ENCODE assay signal across 9 cellular contexts in the genomic region with DNA sequence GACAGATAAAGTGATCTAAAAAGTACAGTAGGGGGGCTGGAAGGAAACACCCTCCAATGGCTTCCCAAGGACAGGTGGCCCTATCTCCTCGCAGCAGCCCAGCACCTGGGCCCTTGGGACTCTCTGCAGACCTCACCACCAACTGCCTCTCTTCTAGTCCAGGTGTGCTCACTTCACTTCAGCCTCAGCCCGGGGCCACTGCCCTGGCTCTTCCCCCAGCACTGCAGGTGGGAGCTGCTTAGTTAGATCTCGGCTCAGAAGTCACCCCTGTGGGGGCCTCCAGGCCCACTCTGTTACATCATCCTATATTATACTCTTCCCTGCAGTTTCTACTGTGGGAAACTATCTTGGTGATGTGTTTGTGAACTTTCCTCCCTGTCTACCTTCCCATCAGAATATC. TPM values are rescaled to one million over a fixed set of nuclear protein-coding genes. Genes with fewer than 3 reads are reported as not detected.
DNase-seq lines count a peak whose midpoint lies in the region; ATAC-seq and TF ChIP-seq lines count a peak whose summit lies in the region.
"Had no signal": no experiment of that assay in that cellular context is flagged by ENCODE, and none has a peak within 500 bp of the region (broad histone marks: within the 10 kb centered on the region; RNA-seq: fewer than 3 reads in every experiment).

No MANE protein-coding gene starts in this region.

- H3K27ac ChIP-seq in heart left ventricle (peak overlapping the region; percentile 60 to 100 (median 92)), dorsolateral prefrontal cortex (peak overlapping the region; percentile 49 to 100 (median 97)), aorta (ENCODE audit: low read depth in 1 of 2, low read length in 2 of 2) (peak overlapping the region in 1 of 2 donors; percentile 44)

- peaks cover 0 to 75% (median 41%) of the 10 kb centered on the region in 12 donors for H3K4me1 ChIP-seq in heart left ventricle
- H3K4me1 ChIP-seq in aorta (ENCODE audit: control insufficient read depth in 1 of 2, insufficient read depth in 2 of 2, low read length in 2 of 2), result peaks cover 3% of the 10 kb centered on the region in 2 donors

- peaks cover 18 to 20% of the 10 kb centered on the region in 2 donors for H3K4me1 Mint-ChIP-seq in natural killer cell

- peaks cover 34 to 35% of the 10 kb centered on the region in 2 donors for H3K27me3 Mint-ChIP-seq in natural killer cell (ENCODE audit: low read depth in 2 of 2)

- peaks cover 0 to 20% (median 5%) of the 10 kb centered on the region in 9 donors for H3K36me3 ChIP-seq in heart left ventricle
- H3K36me3 ChIP-seq in aorta (ENCODE audit: control insufficient read depth in 1 of 2, insufficient read depth in 2 of 2, low read length in 1 of 2), result peaks cover 0 to 19% of the 10 kb centered on the region in 2 donors

- TF ChIP-seq POLR2A in heart left ventricle (IDR thresholded peaks at IDR 0.05) (no peak), erythroblast (IDR thresholded peaks at IDR 0.05; ENCODE audit: low read length) (no peak)

- H3K27me3 ChIP-seq in heart left ventricle (peaks cover 0 to 32% (median 0%) of the 10 kb centered on the region in 9 donors), dorsolateral prefrontal cortex (no peaks in the 10 kb centered on the region), aorta (ENCODE audit: control insufficient read depth in 1 of 2, insufficient read depth in 2 of 2, low read length in 1 of 2) (no peaks in the 10 kb centered on the region)

- 43 to 55% (median 52%) methylated on average over 3 of the region's 3 CpGs for WGBS in heart left ventricle, 4 donors
- WGBS in aorta, 2 donors, result 73 to 80% methylated on average over 3 of the region's 3 CpGs

- TF ChIP-seq CTCF in heart left ventricle (IDR thresholded peaks at IDR 0.05) (no peak), dorsolateral prefrontal cortex (IDR thresholded peaks at IDR 0.05 in 54 of 56, conservative IDR thresholded peaks at IDR 0.05 in 2 of 56; ENCODE audit: low read depth in 1 of 56, partially characterized antibody in 56 of 56) (no peak), natural killer cell (IDR thresholded peaks at IDR 0.05) (no peak)

- H3K36me3 Mint-ChIP-seq in natural killer cell, result no peaks in the 10 kb centered on the region

- no peak overlapping the region for H3K27ac Mint-ChIP-seq in natural killer cell

- intact Hi-C loops in heart left ventricle (cut with DNase I) (loop anchor here in 6 of 10 donors (1.0 to 10.0 kb wide), 5 partner anchors 68 to 273 kb away; a partner anchor contains a TSS), left ventricle myocardium superior (cut with micrococcal nuclease) (no loop called here), dorsolateral prefrontal cortex (cut with DNase I) (loop anchor here (5.0 kb wide), 2 partner anchors 68 to 122 kb away; a partner anchor contains a TSS), natural killer cell (cut with micrococcal nuclease) (no loop called here), aorta (cut with DNase I) (loop anchor here in 1 of 2 donors (5.0 kb wide), 3 partner anchors 53 to 143 kb away; no protein-coding TSS in a partner anchor)

- H3K4me3 ChIP-seq in heart left ventricle (peak overlapping the region in 11 of 12 donors; percentile 11 to 95 (median 65)), dorsolateral prefrontal cortex (peak overlapping the region; percentile 55 to 95 (median 81)), aorta (ENCODE audit: low read length in 2 of 2) (peak overlapping the region; percentile 10 to 31)

- peak overlapping the region; percentile 82 for H3K4me3 Mint-ChIP-seq in natural killer cell

- peak in 1 of 5 donors; percentile 42 for DNase-seq in heart left ventricle
- DNase-seq in left ventricle myocardium superior, result no peak
- peak in 4 of 10 donors; percentile 13 to 40 (median 30) for DNase-seq in dorsolateral prefrontal cortex
- DNase-seq in natural killer cell, result no peak
- DNase-seq in aorta, result peak; percentile 21 to 61
- no peak for DNase-seq in erythroblast (lab: John Stamatoyannopoulos, UW)
- DNase-seq: PC-3 had no signal

- H3K9me3 Mint-ChIP-seq in natural killer cell, result no peaks in the 10 kb centered on the region

- ATAC-seq in heart left ventricle (no peak), left ventricle myocardium superior (no peak), natural killer cell (no peak), aorta (ENCODE audit: low FRiP score) (no peak), HG03159 (IDR thresholded peaks at IDR 0.05; ENCODE audit: unreplicated experiment) (no peak), GM21825 (IDR thresholded peaks at IDR 0.05; ENCODE audit: unreplicated experiment) (no peak)

- peaks cover 0 to 10% (median 0%) of the 10 kb centered on the region in 12 donors for H3K9me3 ChIP-seq in heart left ventricle
- H3K9me3 ChIP-seq in aorta (ENCODE audit: control insufficient read depth, low read length), result no peaks in the 10 kb centered on the region

RNA-seq across cellular contexts. Expression of a gene that starts 2.0 kb away (rescaled TPM):
- 10 to 100 TPM; 10.5 to 85.8 (median 31.0) TPM for total RNA-seq in heart left ventricle
- 10 to 100 TPM; 39.9 to 70.6 TPM for polyA plus RNA-seq in heart left ventricle
- total RNA-seq in left ventricle myocardium superior, result 28.5 TPM
- 100 to 1,000 TPM in 5 of 120 experiments, 10 to 100 TPM in 115; 11.7 to 112 (median 39.5) TPM for total RNA-seq in dorsolateral prefrontal cortex
- total RNA-seq in natural killer cell, result under 1 TPM; 0.23 to 0.38 (median 0.36) TPM
- 10 to 100 TPM in 1 of 2 donors, 1 to 10 TPM in 1; 8.5 to 39.9 TPM for total RNA-seq in aorta
- polyA plus RNA-seq in aorta, result 10 to 100 TPM; 23.7 to 43.9 TPM
- total RNA-seq: PC-3 had no signal

RNA-seq across cellular contexts. Expression of a gene that starts 39.5 kb away (rescaled TPM):
- total RNA-seq in heart left ventricle (not detected), left ventricle myocardium superior (not detected), dorsolateral prefrontal cortex (1 to 10 TPM in 102 of 120 experiments, under 1 TPM in 11, not detected in 7; 0.29 to 7.9 (median 2.4) TPM), natural killer cell (not detected), aorta (not detected)
- polyA plus RNA-seq in heart left ventricle (not detected), aorta (not detected)
- total RNA-seq: PC-3 had no signal

Comparison
In these comparisons a context has a peak if more than half of its experiments do, and no peak if none do; other contexts are left out.
1. intact Hi-C loops: an anchor here in heart left ventricle (1.0 to 10.0 kb wide) and dorsolateral prefrontal cortex (5.0 kb wide); none called in left ventricle myocardium superior and natural killer cell.
2. DNase-seq: peak in aorta (2 of 2); none in left ventricle myocardium superior (single experiment), natural killer cell (single experiment) and erythroblast (0 of 2).
3. H3K4me3 ChIP-seq: peak in every context shown above with its lines; median percentile 81 in dorsolateral prefrontal cortex; 65 in heart left ventricle; 20 in aorta.
4. RNA of a gene that starts 2.0 kb away (total RNA-seq): 8.5 to 39.9 TPM in aorta, 11.7 to 112 TPM in dorsolateral prefrontal cortex, 10.5 to 85.8 TPM in heart left ventricle and 28.5 TPM in left ventricle myocardium superior (single experiment); 0.23 to 0.38 TPM in natural killer cell; every median in the first group is over 4 times any median in the second.